Comparison of ENCODE assay signal across 15 cellular contexts in genomic region chr18:12276736-12277554, GRCh38. TPM values are rescaled to one million over a fixed set of nuclear protein-coding genes. Genes with fewer than 3 reads are reported as not detected.
"Had no signal": no experiment of that assay in that cellular context is flagged by ENCODE, and none has a peak within 500 bp of the region (broad histone marks: within the 10 kb centered on the region; RNA-seq: fewer than 3 reads in every experiment).

No MANE protein-coding gene starts in this region.

- ATAC-seq: activated CD4-positive, CD25-positive, alpha-beta regulatory T cell treated with anti-CD3 and anti-CD28 coated beads, Interleukin-2, amount 50 U/mL, for 24 hours; natural killer cell; stimulated activated naive CD8-positive, alpha-beta T cell treated with anti-CD3 and anti-CD28 coated beads, Interleukin-15, amount 100 ng/mL, for 72 hours had no signal

- H3K36me3 ChIP-seq: tibial nerve had no signal

- H3K4me3 ChIP-seq: lung, tibial nerve had no signal

- H3K27me3 ChIP-seq: tibial nerve had no signal

- H3K9me3 ChIP-seq: tibial nerve had no signal

- DNase-seq: amniotic stem cell; cerebellar nuclear complex; dermis blood vessel endothelial cell; endodermal cell; erythroblast; glutamatergic neuron; natural killer cell; stimulated activated CD4-positive, alpha-beta T cell treated with anti-CD3 and anti-CD28 coated beads, Interleukin-4, amount 100 ng/mL, for 4 hours; stimulated activated naive CD8-positive, alpha-beta T cell treated with anti-CD3 and anti-CD28 coated beads, Interleukin-15, amount 100 ng/mL, for 72 hours had no signal

RNA-seq across cellular contexts. Expression of gene CIDEA, which starts 22.8 kb away (rescaled TPM):
- total RNA-seq: activated T-helper 2 cell treated with anti-CD3 and anti-CD28 coated beads, Interferon-gamma antibody, Interleukin-2, Interleukin-4, amounts not matched to agents 10 μg/mL and 5 μg/mL and 100 μg/mL, durations not matched to agents 14 hours and 24 hours and 36 hours; endodermal cell; mononuclear cell; natural killer cell; osteoblast had no signal
- polyA plus RNA-seq: lung had no signal
